10 cellular contexts compared by ENCODE assay signal in genomic region chr2:120771556-120772208, GRCh38. TPM values are rescaled to one million over a fixed set of nuclear protein-coding genes. Genes with fewer than 3 reads are reported as not detected.
DNase-seq lines count a peak whose midpoint lies in the region; ATAC-seq, FAIRE-seq and TF ChIP-seq lines count a peak whose summit lies in the region.
"Had no signal": no experiment of that assay in that cellular context is flagged by ENCODE, and none has a peak within 500 bp of the region (broad histone marks: within the 10 kb centered on the region; RNA-seq: fewer than 3 reads in every experiment).

No MANE protein-coding gene starts in this region.

- no peaks in the 10 kb centered on the region for H3K9me2 ChIP-seq in HCT116 (ENCODE audit: insufficient read depth)

- H2AFZ ChIP-seq in HCT116 (ENCODE audit: low read depth, low read length, poor library complexity, severe bottlenecking), result no peak overlapping the region
- no peak overlapping the region for H2AFZ ChIP-seq in K562 (ENCODE audit: low read depth, low read length)
- H2AFZ ChIP-seq in HepG2 (ENCODE audit: low read length), result no peak overlapping the region

- peak; percentile 90 for ATAC-seq in HCT116
- ATAC-seq in K562, result no peak; the same call in 2 of the 3 replicates
- no peak for ATAC-seq in GM19328 (IDR thresholded peaks at IDR 0.05; ENCODE audit: unreplicated experiment)
- no peak for ATAC-seq in HepG2

- H3K27me3 ChIP-seq in HCT116 (ENCODE audit: insufficient read depth, low read length), result no peaks in the 10 kb centered on the region
- peaks cover 13 to 91% of the 10 kb centered on the region in 2 experiments; a peak in 4 of 5 replicates for H3K27me3 ChIP-seq in K562 (ENCODE audit: control insufficient read depth in 2 of 2, insufficient read depth in 2 of 2, low read length in 2 of 2)
- H3K27me3 ChIP-seq in HepG2 (ENCODE audit: control insufficient read depth in 1 of 2, insufficient read depth in 2 of 2, low read length in 2 of 2), result peaks cover 16 to 84% of the 10 kb centered on the region in 2 experiments; a peak in 4 of 5 replicates

- no peaks in the 10 kb centered on the region for H3K9me1 ChIP-seq in K562 (ENCODE audit: control insufficient read depth, insufficient read depth, low read length)

- RAD21 ChIA-PET in HCT116 (lab: Charles Lee; ENCODE audit: low non-redundant PET in 1 of 2, low total read pairs in 2 of 2, uncharacterized antibody in 2 of 2, unreplicated experiment in 2 of 2), result no interaction called here

- H3K4me1 ChIP-seq in HCT116 (ENCODE audit: control insufficient read depth in 1 of 2, insufficient read depth in 2 of 2, low read length in 2 of 2) (peaks cover 27 to 32% of the 10 kb centered on the region in 2 experiments), K562 (replicated peaks in 1 of 2; ENCODE audit: control insufficient read depth in 2 of 2, insufficient read depth in 2 of 2, low read length in 2 of 2) (no peaks in the 10 kb centered on the region), HepG2 (ENCODE audit: insufficient read depth, low read length) (no peaks in the 10 kb centered on the region)

- POLR2A ChIA-PET in HCT116 (lab: Charles Lee), result interaction anchor here (1.0 to 1.3 kb wide), 2 partner anchors 9 to 19 kb away, joined by 3 read pairs; no protein-coding TSS in a partner anchor
- POLR2A ChIA-PET in K562 (lab: Yijun Ruan, JAX), result interaction anchor here (1.2 kb wide), 1 partner anchor 85 kb away, joined by 3 read pairs; no protein-coding TSS in a partner anchor
- POLR2A ChIA-PET in HepG2 (lab: Yijun Ruan, JAX), result no interaction called here

- H3K27ac ChIP-seq in HCT116 (ENCODE audit: low read depth, low read length), result peak overlapping the region; percentile 71
- H3K27ac ChIP-seq in K562 (ENCODE audit: extremely low read depth, low read depth, low read length), result no peak overlapping the region
- no peak overlapping the region for H3K27ac ChIP-seq in HepG2 (ENCODE audit: extremely low read length, insufficient read depth, low read length)

- no peaks in the 10 kb centered on the region for H3K36me3 ChIP-seq in HCT116 (ENCODE audit: control insufficient read depth in 1 of 2, insufficient read depth in 2 of 2, low read length in 2 of 2)
- no peaks in the 10 kb centered on the region for H3K36me3 ChIP-seq in K562 (ENCODE audit: control insufficient read depth, insufficient read depth, low read length)
- no peaks in the 10 kb centered on the region for H3K36me3 ChIP-seq in HepG2 (replicated peaks in 1 of 2; ENCODE audit: control insufficient read depth in 1 of 2, insufficient read depth in 2 of 2, low read length in 2 of 2)

- no peaks in the 10 kb centered on the region for H3K9me3 ChIP-seq in HCT116 (ENCODE audit: control insufficient read depth in 1 of 2, insufficient read depth in 1 of 2, low read depth in 1 of 2, low read length in 2 of 2)
- H3K9me3 ChIP-seq in K562 (replicated peaks; ENCODE audit: control insufficient read depth, insufficient read depth, low read depth, low read length), result no peaks in the 10 kb centered on the region
- no peaks in the 10 kb centered on the region for H3K9me3 ChIP-seq in HepG2 (ENCODE audit: low read length)

- no peak for TF ChIP-seq EP300 in K562 (IDR thresholded peaks at IDR 0.05; ENCODE audit: low read length)
- no peak for TF ChIP-seq EP300 in HepG2 (IDR thresholded peaks at IDR 0.05; ENCODE audit: low read depth in 2 of 2, low read length in 2 of 2)
- TF ChIP-seq EP300 in HepG2 (CRISPR knock-in tag; IDR thresholded peaks at IDR 0.05; ENCODE audit: borderline replicate concordance), result no peak

- TF ChIP-seq CTCF in HCT116 (IDR thresholded peaks at IDR 0.05 in 2 of 3, conservative IDR thresholded peaks at IDR 0.05 in 1 of 3; ENCODE audit: borderline replicate concordance in 1 of 3, insufficient read depth in 1 of 3, low read depth in 2 of 3, low read length in 2 of 3), result no peak
- no peak for TF ChIP-seq CTCF in K562 (IDR thresholded peaks at IDR 0.05 in 2 of 3, conservative IDR thresholded peaks at IDR 0.05 in 1 of 3; ENCODE audit: insufficient read depth in 2 of 3, low read depth in 1 of 3, low read length in 3 of 3)
- TF ChIP-seq CTCF in HepG2 (CRISPR knock-in tag; IDR thresholded peaks at IDR 0.05), result no peak

- 2% methylated on average over 7 of the region's 7 CpGs for WGBS in K562 (ENCODE audit: insufficient coverage, low coverage, missing lambda C conversion rate)
- 15% methylated on average over 7 of the region's 7 CpGs for WGBS in HepG2 (ENCODE audit: low lambda C conversion rate)

- H4K20me1 ChIP-seq in HCT116 (ENCODE audit: insufficient read depth) (no peaks in the 10 kb centered on the region), K562 (replicated peaks; ENCODE audit: control insufficient read depth, insufficient read depth, low read length) (peaks cover 15% of the 10 kb centered on the region; the same call in 1 of the 2 replicates), HepG2 (ENCODE audit: insufficient read depth, low read length) (no peaks in the 10 kb centered on the region)

- CTCF ChIA-PET in HCT116 (lab: Charles Lee), result no interaction called here
- CTCF ChIA-PET in K562 (lab: Yijun Ruan, JAX; ENCODE audit: low intra/inter-chr PET ratio), result no interaction called here
- CTCF ChIA-PET in HepG2 (lab: Yijun Ruan, JAX; ENCODE audit: low intra/inter-chr PET ratio, low total read pairs), result no interaction called here

- no TSS peak for BruUV-seq in HCT116 (replicated peaks; lab: Mats Ljungman, UMichigan)
- BruUV-seq in K562 (replicated peaks; lab: Mats Ljungman, UMichigan), result no TSS peak
- no TSS peak for BruUV-seq in HepG2 (replicated peaks; lab: Mats Ljungman, UMichigan)

- no peak for FAIRE-seq in K562 (lab: Jason Lieb, UNC)
- FAIRE-seq in HepG2 (lab: Jason Lieb, UNC), result no peak

- in situ Hi-C loops in K562 (cut with MboI) (no loop called here), HepG2 (cut with HindIII; ENCODE audit: extremely low pct_ligation_motif_present, low pct_unique_long_range_greater_than_20kb) (no loop called here)

- TF ChIP-seq POLR2A in HCT116 (IDR thresholded peaks at IDR 0.05; ENCODE audit: borderline replicate concordance, extremely low read depth, insufficient read depth, insufficient read length), result no peak
- TF ChIP-seq POLR2A in K562 (conservative IDR thresholded peaks at IDR 0.05), result no peak
- TF ChIP-seq POLR2A in HepG2 (IDR thresholded peaks at IDR 0.05; ENCODE audit: insufficient read depth in 1 of 2, low read depth in 2 of 2, low read length in 2 of 2), result no peak

- TF ChIP-seq RAD21 in HCT116 (IDR thresholded peaks at IDR 0.05; ENCODE audit: low read depth), result no peak
- TF ChIP-seq RAD21 in K562 (CRISPR knock-in tag; conservative IDR thresholded peaks at IDR 0.05 in 1 of 2, IDR thresholded peaks at IDR 0.05 in 1 of 2), result no peak
- no peak for TF ChIP-seq RAD21 in HepG2 (CRISPR knock-in tag; IDR thresholded peaks at IDR 0.05)

- H3K4me2 ChIP-seq in HCT116 (ENCODE audit: low read length) (peak overlapping the region; percentile 73), K562 (ENCODE audit: insufficient read depth, low read length) (no peak overlapping the region), HepG2 (ENCODE audit: low read depth, low read length) (no peak overlapping the region)

- H3K4me3 ChIP-seq in HCT116 (replicated peaks in 1 of 2; ENCODE audit: low read depth in 1 of 2, low read length in 2 of 2), result peak overlapping the region in 1 of 2 experiments; percentile 22; a peak in 3 of 4 replicates
- H3K4me3 ChIP-seq in K562, result no peak overlapping the region
- no peak overlapping the region for H3K4me3 ChIP-seq in HepG2 (replicated peaks in 1 of 3; ENCODE audit: insufficient read depth in 1 of 3, low read depth in 2 of 3, low read length in 3 of 3)

- H3K79me2 ChIP-seq in HCT116 (ENCODE audit: insufficient read depth, low read length) (no peaks in the 10 kb centered on the region), K562 (ENCODE audit: control insufficient read depth, insufficient read depth, low read length) (no peaks in the 10 kb centered on the region), HepG2 (ENCODE audit: insufficient read depth, low read length) (no peaks in the 10 kb centered on the region)

- no peak for DNase-seq in HCT116 (ENCODE audit: low read depth, low spot score)
- no peak for DNase-seq in K562 (ENCODE audit: extremely low read depth in 1 of 4, low spot score in 3 of 4)
- DNase-seq in iris pigment epithelial cell (ENCODE audit: low read depth), result peak; percentile 92
- DNase-seq in stromal cell of bone marrow (ENCODE audit: low read depth), result peak; percentile 85
- no peak for DNase-seq in SIG-M5 treated with dmso at 0.1 percent for 504 hours (lab: John Stamatoyannopoulos, UW; ENCODE audit: unreplicated experiment)
- no peak for DNase-seq in anterior cingulate cortex (lab: John Stamatoyannopoulos, UW)
- DNase-seq in HepG2 (ENCODE audit: low spot score), result no peak
- DNase-seq: immature natural killer cell, NCI-H1417 had no signal

- H3K9ac ChIP-seq in HCT116 (ENCODE audit: low read length) (peak overlapping the region; percentile 11; the same call in 1 of the 2 replicates), K562 (ENCODE audit: insufficient read depth in 1 of 2, low read depth in 2 of 2, low read length in 2 of 2) (no peak overlapping the region), HepG2 (ENCODE audit: insufficient read depth, low read depth, low read length) (no peak overlapping the region)

- intact Hi-C loops in HCT116 (cut with micrococcal nuclease) (no loop called here), K562 (cut with micrococcal nuclease) (no loop called here), HepG2 (cut with micrococcal nuclease; ENCODE audit: unreplicated experiment) (no loop called here)

RNA-seq across cellular contexts. Expression of gene GLI2, which starts 36.0 kb away (rescaled TPM):
- total RNA-seq in HCT116 (2021; ENCODE audit: unreplicated experiment) (3.4 TPM), K562 (2014; rRNA removed) (not detected in 2 replicates), K562 (2014; rRNA removed; fragmentation: Illumina TruSeq; extraction: Trizol) (not detected in 2 replicates), K562 (2015; rRNA removed; fragmentation: Illumina TruSeq; extraction: Trizol) (not detected in 2 replicates), K562 (2021) (0.24 TPM in 1 of 2 replicates, not detected in the other), HepG2 (2016; rRNA removed; fragmentation: Illumina TruSeq; extraction: Trizol) (not detected in 2 replicates)
- polyA plus RNA-seq in HCT116 (2012), result 1.1 and 1.7 TPM in 2 replicates
- total RNA-seq in K562 (2011; cell fraction: chromatin; rRNA removed; ENCODE audit: low replicate concordance), result not detected in 2 replicates
- total RNA-seq in K562 (2011; cell fraction: nucleolus; rRNA removed), result not detected in 2 replicates
- total RNA-seq in K562 (2011; cell fraction: nucleoplasm; rRNA removed), result not detected in 2 replicates
- polyA plus RNA-seq in K562 (2011; rRNA removed) (not detected in 2 replicates), K562 (2014; fragmentation: Illumina TruSeq; extraction: Trizol) (not detected in 2 replicates), K562 (2014; fragmentation: Nextera tagmentation; extraction: Ambion mirVana) (not detected), K562 (2014; rRNA removed) (not detected in 2 replicates), HepG2 (2011; rRNA removed) (not detected in 2 replicates)
- polyA plus RNA-seq in K562 (2011; cell fraction: cytosol; rRNA removed), result not detected in 2 replicates
- not detected in 2 replicates for polyA plus RNA-seq in K562 (2011; cell fraction: nucleus; rRNA removed)
- polyA plus RNA-seq in K562 (2012), result 0.06 TPM in 1 of 2 replicates, not detected in the other
- polyA minus RNA-seq in K562 (2011; rRNA and poly(A)+ RNA removed), result not detected in 2 replicates
- polyA minus RNA-seq in K562 (2011; cell fraction: cytosol; rRNA and poly(A)+ RNA removed), result not detected in 2 replicates
- polyA minus RNA-seq in K562 (2011; cell fraction: nucleus; rRNA and poly(A)+ RNA removed), result not detected in 2 replicates
- total RNA-seq in HepG2 (2016; cell fraction: cytosol; rRNA removed; fragmentation: Illumina TruSeq; extraction: Trizol; ENCODE audit: low read depth), result not detected in 2 replicates
- total RNA-seq in HepG2 (2016; cell fraction: insoluble cytoplasmic fraction; rRNA removed; fragmentation: Illumina TruSeq; extraction: Trizol), result not detected in 2 replicates
- not detected in 2 replicates for total RNA-seq in HepG2 (2016; cell fraction: membrane; rRNA removed; fragmentation: Illumina TruSeq; extraction: Trizol)
- not detected in 2 replicates for total RNA-seq in HepG2 (2016; cell fraction: nucleus; rRNA removed; fragmentation: Illumina TruSeq; extraction: Trizol)
- not detected in 2 replicates for polyA plus RNA-seq in HepG2 (2011; cell fraction: cytosol; rRNA removed)
- polyA plus RNA-seq in HepG2 (2011; cell fraction: nucleus; rRNA removed), result not detected in 2 replicates
- not detected in 2 replicates for polyA plus RNA-seq in HepG2 (2012)
- not detected in 2 replicates for polyA plus RNA-seq in HepG2 (2016; cell fraction: cytosol; fragmentation: Illumina TruSeq; extraction: Trizol; ENCODE audit: low read depth)
- polyA plus RNA-seq in HepG2 (2016; cell fraction: insoluble cytoplasmic fraction; fragmentation: Illumina TruSeq; extraction: Trizol; ENCODE audit: low read depth), result not detected in 2 replicates
- polyA plus RNA-seq in HepG2 (2016; cell fraction: membrane; fragmentation: Illumina TruSeq; extraction: Trizol; ENCODE audit: low read depth), result not detected in 2 replicates
- polyA plus RNA-seq in HepG2 (2016; cell fraction: nucleus; fragmentation: Illumina TruSeq; extraction: Trizol; ENCODE audit: insufficient read depth, low read depth), result not detected in 2 replicates
- polyA minus RNA-seq in HepG2 (2011; rRNA and poly(A)+ RNA removed; ENCODE audit: low replicate concordance), result 0.98 TPM in 1 of 2 replicates, not detected in the other
- not detected in 2 replicates for polyA minus RNA-seq in HepG2 (2011; cell fraction: cytosol; rRNA and poly(A)+ RNA removed)
- not detected in 2 replicates for polyA minus RNA-seq in HepG2 (2011; cell fraction: nucleus; rRNA and poly(A)+ RNA removed)
- polyA plus RNA-seq: immature natural killer cell had no signal

Comparison
In these comparisons a context has a peak if more than half of its experiments do, and no peak if none do; other contexts are left out.
1. DNase-seq: peak in iris pigment epithelial cell (single experiment) and stromal cell of bone marrow (single experiment); none in HCT116 (single experiment), K562 (0 of 4), SIG-M5 treated with dmso at 0.1 percent for 504 hours (single experiment), anterior cingulate cortex (0 of 58) and HepG2 (single experiment).